In the genomic region with DNA sequence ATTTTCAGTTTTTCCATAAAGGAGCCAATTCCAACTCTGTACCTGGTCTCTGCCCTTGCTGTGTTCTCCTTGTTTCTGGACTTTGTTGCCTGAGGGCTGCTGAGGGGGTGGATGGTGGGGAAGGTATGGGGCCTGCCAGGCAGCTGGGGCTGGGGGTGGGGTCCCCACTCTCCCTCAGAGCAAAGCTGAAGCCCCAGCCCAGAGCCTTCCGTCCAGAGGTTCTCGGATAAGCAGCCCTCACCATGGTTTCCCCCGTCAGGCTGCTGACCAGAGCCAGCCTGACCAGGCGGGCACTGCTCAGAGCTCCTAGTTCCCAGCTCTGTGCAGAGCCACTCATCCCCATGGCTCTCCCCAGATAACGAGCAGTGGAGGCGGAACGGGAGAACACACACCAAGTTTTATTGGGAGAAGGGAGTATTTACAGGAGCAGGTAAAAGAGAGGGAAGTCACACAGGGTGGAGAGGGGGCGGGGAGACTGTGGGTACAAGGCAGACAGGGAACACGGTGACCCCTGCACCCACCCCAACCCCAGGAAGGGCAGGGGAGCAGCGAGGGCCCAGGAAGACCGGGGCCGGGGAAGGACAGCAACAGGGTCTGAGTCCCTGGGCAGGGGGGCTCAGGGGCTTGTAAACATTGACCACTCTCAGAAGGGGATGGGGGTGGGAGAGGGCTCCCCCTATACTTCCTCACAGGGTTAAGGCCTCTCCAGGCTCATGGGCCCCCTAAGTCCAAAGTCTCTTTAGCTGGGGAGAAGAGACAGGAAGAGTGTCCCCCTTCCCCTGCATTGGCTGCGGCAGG, we compare ENCODE assay signal across 13 cellular contexts. TPM values are rescaled to one million over a fixed set of nuclear protein-coding genes. Genes with fewer than 3 reads are reported as not detected.
A peak's percentile ranks its signal among the peaks of the same experiment; 100 is the strongest.
DNase-seq lines count a peak whose midpoint lies in the region; ATAC-seq and TF ChIP-seq lines count a peak whose summit lies in the region.
"Had no signal": no experiment of that assay in that cellular context is flagged by ENCODE, and none has a peak within 500 bp of the region (broad histone marks: within the 10 kb centered on the region; RNA-seq: fewer than 3 reads in every experiment).

No MANE protein-coding gene starts in this region.

- TF ChIP-seq EP300 in gastroesophageal sphincter (IDR thresholded peaks at IDR 0.05), result no peak
- TF ChIP-seq EP300 in suprapubic skin (IDR thresholded peaks at IDR 0.05), result no peak

- no peaks in the 10 kb centered on the region for H3K27me3 ChIP-seq in gastroesophageal sphincter
- no peaks in the 10 kb centered on the region for H3K27me3 ChIP-seq in suprapubic skin
- H3K27me3 ChIP-seq: BLaER1 had no signal

- no peaks in the 10 kb centered on the region for H3K36me3 Mint-ChIP-seq in activated naive CD4-positive, alpha-beta T cell treated with anti-CD3 and anti-CD28 coated beads, Interleukin-2, amount 50 U/mL, for 24 hours
- H3K36me3 Mint-ChIP-seq in T-helper 17 cell (ENCODE audit: low read depth), result peaks cover 2% of the 10 kb centered on the region

- no peak overlapping the region for H3K4me3 Mint-ChIP-seq in activated naive CD4-positive, alpha-beta T cell treated with anti-CD3 and anti-CD28 coated beads, Interleukin-2, amount 50 U/mL, for 24 hours
- no peak overlapping the region for H3K4me3 Mint-ChIP-seq in T-helper 17 cell
- H3K4me3 Mint-ChIP-seq: activated T-cell treated with anti-CD3 and anti-CD28 coated beads, Interleukin-2, amount 50 U/mL, for 4 hours had no signal

- H3K36me3 ChIP-seq in gastroesophageal sphincter, result peaks cover 0 to 78% of the 10 kb centered on the region in 2 donors
- peaks cover 65% of the 10 kb centered on the region for H3K36me3 ChIP-seq in suprapubic skin

- peaks cover 44% of the 10 kb centered on the region for H3K4me1 Mint-ChIP-seq in activated naive CD4-positive, alpha-beta T cell treated with anti-CD3 and anti-CD28 coated beads, Interleukin-2, amount 50 U/mL, for 24 hours
- H3K4me1 Mint-ChIP-seq in T-helper 17 cell, result peaks cover 33% of the 10 kb centered on the region

- peak overlapping the region; percentile 8 for H3K27ac Mint-ChIP-seq in activated naive CD4-positive, alpha-beta T cell treated with anti-CD3 and anti-CD28 coated beads, Interleukin-2, amount 50 U/mL, for 24 hours
- peak overlapping the region; percentile 84 for H3K27ac Mint-ChIP-seq in T-helper 17 cell

- no peak for DNase-seq in activated naive CD4-positive, alpha-beta T cell treated with anti-CD3 and anti-CD28 coated beads, Interleukin-2, amount 50 U/mL, for 16 hours
- DNase-seq in T-helper 17 cell (no peak), suprapubic skin (ENCODE audit: low spot score in 2 of 2) (peak in 1 of 2 donors; percentile 68), OCI-M1 (lab: John Stamatoyannopoulos, UW) (no peak), NCI-H1694 treated with DMSO at 0.1 percent for 48 hours (lab: John Stamatoyannopoulos, UW) (no peak)
- DNase-seq in effector CD8-positive, alpha-beta T cell (lab: John Stamatoyannopoulos, UW), result no peak
- DNase-seq: activated T-cell treated with anti-CD3 and anti-CD28 coated beads, Interleukin-2, amount 50 U/mL, for 4 hours; NCI-H226 had no signal

- TF ChIP-seq POLR2A in gastroesophageal sphincter (IDR thresholded peaks at IDR 0.05) (no peak), suprapubic skin (IDR thresholded peaks at IDR 0.05) (no peak)

- H3K9me3 ChIP-seq in T-helper 17 cell (ENCODE audit: control insufficient read depth, low read length, poor library complexity, severe bottlenecking) (no peaks in the 10 kb centered on the region), gastroesophageal sphincter (no peaks in the 10 kb centered on the region), suprapubic skin (no peaks in the 10 kb centered on the region)
- H3K9me3 ChIP-seq: BLaER1 had no signal

- no peaks in the 10 kb centered on the region for H3K27me3 Mint-ChIP-seq in activated naive CD4-positive, alpha-beta T cell treated with anti-CD3 and anti-CD28 coated beads, Interleukin-2, amount 50 U/mL, for 24 hours
- H3K27me3 Mint-ChIP-seq in T-helper 17 cell, result no peaks in the 10 kb centered on the region

- H3K27ac ChIP-seq in gastroesophageal sphincter (peak overlapping the region in 3 of 4 donors; percentile 76 to 99 (median 79)), suprapubic skin (peak overlapping the region; percentile 65)
- H3K27ac ChIP-seq: parathyroid adenoma had no signal

- WGBS in gastroesophageal sphincter (ENCODE audit: low coverage in 1 of 2), 2 donors, result 40% methylated on average over 1 to 2 of the region's 13 CpGs
- 69% methylated on average over 13 of the region's 13 CpGs for WGBS in suprapubic skin

- no peak for ATAC-seq in T-helper 17 cell
- ATAC-seq in gastroesophageal sphincter, result no peak
- ATAC-seq: activated T-cell treated with anti-CD3 and anti-CD28 coated beads, Interleukin-2, amount 50 U/mL, for 4 hours had no signal

- TF ChIP-seq CTCF in gastroesophageal sphincter (IDR thresholded peaks at IDR 0.05), result no peak
- TF ChIP-seq CTCF in suprapubic skin (IDR thresholded peaks at IDR 0.05), result no peak

- H3K4me1 ChIP-seq in gastroesophageal sphincter (peaks cover 0 to 58% (median 24%) of the 10 kb centered on the region in 3 donors), suprapubic skin (peaks cover 49% of the 10 kb centered on the region)
- H3K4me1 ChIP-seq: parathyroid adenoma had no signal

- H3K9me3 Mint-ChIP-seq in activated naive CD4-positive, alpha-beta T cell treated with anti-CD3 and anti-CD28 coated beads, Interleukin-2, amount 50 U/mL, for 24 hours, result no peaks in the 10 kb centered on the region
- H3K9me3 Mint-ChIP-seq: activated T-cell treated with anti-CD3 and anti-CD28 coated beads, Interleukin-2, amount 50 U/mL, for 4 hours had no signal

- H3K4me3 ChIP-seq in gastroesophageal sphincter (no peak overlapping the region), suprapubic skin (no peak overlapping the region)
- H3K4me3 ChIP-seq: BLaER1 had no signal

RNA-seq across cellular contexts. Expression of a gene that starts 5.8 kb away (rescaled TPM):
- 100 to 1,000 TPM; 140 to 161 TPM for total RNA-seq in T-helper 17 cell
- 100 to 1,000 TPM; 124 to 217 (median 162) TPM for total RNA-seq in gastroesophageal sphincter
- total RNA-seq in suprapubic skin, result 100 to 1,000 TPM; 228 to 311 (median 300) TPM

RNA-seq across cellular contexts. Expression of a gene that starts 14.7 kb away (rescaled TPM):
- 10 to 100 TPM; 70.3 to 71.5 TPM for total RNA-seq in T-helper 17 cell
- total RNA-seq in gastroesophageal sphincter, result 10 to 100 TPM; 20.4 to 43.3 (median 31.0) TPM
- 10 to 100 TPM; 29.0 to 91.6 (median 40.7) TPM for total RNA-seq in suprapubic skin

RNA-seq across cellular contexts. Expression of a gene that starts 23.1 kb away (rescaled TPM):
- not detected for total RNA-seq in T-helper 17 cell
- total RNA-seq in gastroesophageal sphincter, result 1 to 10 TPM in 1 of 4 donors, not detected in 3; 2.2 TPM
- total RNA-seq in suprapubic skin, result not detected
- total RNA-seq: activated T-cell treated with anti-CD3 and anti-CD28 coated beads, Interleukin-2, amount 50 U/mL, for 4 hours; dermis microvascular lymphatic vessel endothelial cell had no signal

RNA-seq across cellular contexts. Expression of a gene that starts 26.6 kb away (rescaled TPM):
- 10 to 100 TPM; 10.1 to 12.4 TPM for total RNA-seq in T-helper 17 cell
- total RNA-seq in gastroesophageal sphincter, result 10 to 100 TPM; 31.4 to 40.6 (median 33.2) TPM
- 10 to 100 TPM; 39.4 to 55.8 (median 47.6) TPM for total RNA-seq in suprapubic skin

RNA-seq across cellular contexts. Expression of a gene that starts 38.0 kb away (rescaled TPM):
- total RNA-seq in T-helper 17 cell (1 to 10 TPM; 4.5 to 6.1 TPM), gastroesophageal sphincter (1 to 10 TPM in 1 of 4 donors, not detected in 3; 1.6 TPM), suprapubic skin (1 to 10 TPM in 3 of 4 donors, under 1 TPM in 1; 0.81 to 3.9 (median 1.3) TPM)
